Comparison of ENCODE assay signal across 8 cellular contexts in the genomic region with DNA sequence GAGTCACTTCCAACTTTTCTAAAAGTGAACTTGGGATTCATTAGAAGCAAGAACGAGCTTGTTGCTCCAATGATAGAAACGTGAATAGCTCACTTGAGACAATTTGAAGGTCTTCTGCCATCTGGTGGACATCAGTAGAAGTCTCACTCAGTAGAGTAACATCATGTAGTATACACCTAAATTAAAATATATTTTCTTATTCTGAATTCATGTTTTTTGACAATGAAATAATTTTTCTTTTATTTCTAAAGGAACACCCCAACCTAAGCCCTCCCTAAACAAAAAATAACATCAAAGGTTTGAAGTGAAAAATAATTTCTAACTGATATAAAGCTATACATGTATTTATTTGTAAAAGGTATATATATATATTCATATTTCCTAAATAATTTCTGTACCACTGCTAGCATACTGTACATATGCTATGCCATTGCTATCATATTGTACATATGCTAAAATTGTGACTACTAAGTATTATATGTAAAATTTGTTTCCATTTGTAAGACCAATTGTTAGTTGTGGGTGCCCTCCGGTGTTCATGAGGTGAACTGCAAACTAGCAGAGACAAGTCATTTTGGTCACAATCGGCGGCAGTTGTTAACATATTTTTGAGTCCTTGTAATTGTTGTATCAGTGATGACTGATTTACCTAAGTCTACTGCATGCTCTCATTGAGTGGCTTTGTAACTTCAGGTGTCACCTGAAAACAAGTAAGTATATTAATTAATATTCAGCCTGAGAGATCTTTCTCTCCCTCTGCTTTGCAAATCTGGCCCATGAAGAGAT.
A peak's percentile ranks its signal among the peaks of the same experiment; 100 is the strongest.
DNase-seq lines count a peak whose midpoint lies in the region; ATAC-seq and TF ChIP-seq lines count a peak whose summit lies in the region.

No MANE protein-coding gene starts in this region.

- no peaks in the 10 kb centered on the region for H3K4me1 Mint-ChIP-seq in chondrocyte (ENCODE audit: low read depth)

- no peak overlapping the region for H3K4me3 Mint-ChIP-seq in chondrocyte (ENCODE audit: unreplicated experiment)

- no peaks in the 10 kb centered on the region for H3K9me3 Mint-ChIP-seq in chondrocyte (ENCODE audit: low read depth)

- peak; percentile 96 for TF ChIP-seq CTCF in chondrocyte (IDR thresholded peaks at IDR 0.05)

- H3K27me3 Mint-ChIP-seq in chondrocyte (ENCODE audit: low read depth) = peaks cover 4% of the 10 kb centered on the region

- peak; percentile 86 for DNase-seq in Ammon's horn (ENCODE audit: low spot score)
- peak; percentile 73 for DNase-seq in NCI-H146 (lab: John Stamatoyannopoulos, UW)
- DNase-seq in T-helper 1 cell = peak in 3 of 5 donors; percentile 1 to 50 (median 9)
- DNase-seq in chondrocyte (ENCODE audit: low spot score) = no peak
- DNase-seq in left kidney (ENCODE audit: low read depth, low spot score) = peak; percentile 89
- peak; percentile 11 to 16 for DNase-seq in stimulated activated CD8-positive, alpha-beta memory T cell treated with anti-CD3 and anti-CD28 coated beads, Interleukin-2, amount 100 ng/mL, for 48 hours (ENCODE audit: low read depth in 2 of 2)

- H3K36me3 Mint-ChIP-seq in chondrocyte (ENCODE audit: low read depth) = no peaks in the 10 kb centered on the region

- H3K27ac Mint-ChIP-seq in chondrocyte (ENCODE audit: unreplicated experiment) = no peak overlapping the region

- peak; percentile 94 for ATAC-seq in GM18861 (IDR thresholded peaks at IDR 0.05; ENCODE audit: unreplicated experiment)
- peak; percentile 97 for ATAC-seq in HG02981 (IDR thresholded peaks at IDR 0.05; ENCODE audit: unreplicated experiment)
